15 cellular contexts compared by ENCODE assay signal in the genomic region with DNA sequence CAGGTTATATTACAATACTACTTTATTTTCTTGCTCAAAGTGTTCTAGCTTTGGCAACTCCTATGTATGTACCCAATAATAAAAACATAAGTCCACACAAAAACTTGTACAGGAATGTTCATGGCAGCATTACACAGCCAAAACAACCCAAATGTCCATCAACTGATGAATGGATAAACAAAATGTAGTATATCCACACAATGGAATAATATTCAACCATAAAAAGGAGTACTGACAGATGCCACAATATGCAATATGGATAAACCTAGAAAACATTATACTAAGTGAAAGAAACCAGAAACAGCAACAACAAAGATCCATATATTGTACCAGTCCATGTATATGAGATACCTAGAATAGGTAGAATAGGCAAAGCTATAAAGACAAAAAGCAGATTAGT. TPM values are rescaled to one million over a fixed set of nuclear protein-coding genes. Genes with fewer than 3 reads are reported as not detected.
DNase-seq lines count a peak whose midpoint lies in the region; ATAC-seq and TF ChIP-seq lines count a peak whose summit lies in the region.
"Had no signal": no experiment of that assay in that cellular context is flagged by ENCODE, and none has a peak within 500 bp of the region (broad histone marks: within the 10 kb centered on the region; RNA-seq: fewer than 3 reads in every experiment).

No MANE protein-coding gene starts in this region.

- H3K27ac ChIP-seq in SK-N-MC, result peak overlapping the region; percentile 19; the same call in 1 of the 2 replicates
- H3K27ac ChIP-seq: C4-2B had no signal

- peaks cover 62% of the 10 kb centered on the region for H3K36me3 ChIP-seq in SK-N-MC (ENCODE audit: insufficient read depth, low read length)

- no peaks in the 10 kb centered on the region for H3K4me1 Mint-ChIP-seq in stimulated activated naive CD8-positive, alpha-beta T cell treated with anti-CD3 and anti-CD28 coated beads, Interleukin-15, amount 100 ng/mL, for 72 hours
- peaks cover 6% of the 10 kb centered on the region for H3K4me1 Mint-ChIP-seq in brain
- H3K4me1 Mint-ChIP-seq: IgD-negative memory B cell had no signal

- H3K27me3 Mint-ChIP-seq in stimulated activated naive CD8-positive, alpha-beta T cell treated with anti-CD3 and anti-CD28 coated beads, Interleukin-15, amount 100 ng/mL, for 72 hours, result no peaks in the 10 kb centered on the region
- H3K27me3 Mint-ChIP-seq in brain, result no peaks in the 10 kb centered on the region
- H3K27me3 Mint-ChIP-seq: CD4-positive, alpha-beta memory T cell; IgD-negative memory B cell had no signal

- DNase-seq in stimulated activated naive CD8-positive, alpha-beta T cell treated with anti-CD3 and anti-CD28 coated beads, Interleukin-15, amount 100 ng/mL, for 72 hours, result no peak
- no peak for DNase-seq in stimulated activated naive CD8-positive, alpha-beta T cell treated with anti-CD3 and anti-CD28 coated beads, Interleukin-15, Interleukin-2, amounts not matched to agents 100 U/mL and 50 U/mL, for 24 hours
- DNase-seq in SK-N-MC (ENCODE audit: low read depth, low spot score) (no peak), erythroblast (lab: John Stamatoyannopoulos, UW) (no peak)
- DNase-seq: BE2C; CD4-positive, alpha-beta memory T cell; COR-L47; DMS53; HCEC 1CT; KG1 had no signal

- no peak overlapping the region for H3K4me3 ChIP-seq in SK-N-MC

- TF ChIP-seq CTCF in brain (conservative IDR thresholded peaks at IDR 0.05), result no peak

- peaks cover 70% of the 10 kb centered on the region for H3K36me3 Mint-ChIP-seq in brain

- H3K4me3 Mint-ChIP-seq in stimulated activated naive CD8-positive, alpha-beta T cell treated with anti-CD3 and anti-CD28 coated beads, Interleukin-15, amount 100 ng/mL, for 72 hours, result no peak overlapping the region
- no peak overlapping the region for H3K4me3 Mint-ChIP-seq in brain
- H3K4me3 Mint-ChIP-seq: CD4-positive, alpha-beta memory T cell had no signal

- H3K9me3 Mint-ChIP-seq in stimulated activated naive CD8-positive, alpha-beta T cell treated with anti-CD3 and anti-CD28 coated beads, Interleukin-15, amount 100 ng/mL, for 72 hours, result no peaks in the 10 kb centered on the region
- H3K9me3 Mint-ChIP-seq in brain, result no peaks in the 10 kb centered on the region
- H3K9me3 Mint-ChIP-seq: CD4-positive, alpha-beta memory T cell; IgD-negative memory B cell had no signal

- no peak for TF ChIP-seq POLR2A in erythroblast (IDR thresholded peaks at IDR 0.05; ENCODE audit: low read length)

- no peak overlapping the region for H3K9ac ChIP-seq in SK-N-MC (ENCODE audit: insufficient read length)

- no peak for ATAC-seq in stimulated activated naive CD8-positive, alpha-beta T cell treated with anti-CD3 and anti-CD28 coated beads, Interleukin-15, amount 100 ng/mL, for 72 hours
- ATAC-seq in stimulated activated naive CD8-positive, alpha-beta T cell treated with anti-CD3 and anti-CD28 coated beads, Interleukin-15, Interleukin-2, amounts not matched to agents 100 U/mL and 50 U/mL, for 24 hours, result no peak
- ATAC-seq in HG03520 (IDR thresholded peaks at IDR 0.05; ENCODE audit: unreplicated experiment) (no peak), HG02870 (IDR thresholded peaks at IDR 0.05; ENCODE audit: unreplicated experiment) (no peak)

- H3K9me3 ChIP-seq in SK-N-MC (ENCODE audit: low read depth, low read length), result no peaks in the 10 kb centered on the region
- H3K9me3 ChIP-seq: BE2C had no signal

- H3K27ac Mint-ChIP-seq in stimulated activated naive CD8-positive, alpha-beta T cell treated with anti-CD3 and anti-CD28 coated beads, Interleukin-15, amount 100 ng/mL, for 72 hours, result peak overlapping the region; percentile 28 to 86
- H3K27ac Mint-ChIP-seq in brain, result peak overlapping the region in 3 of 5 experiments; percentile 36 to 80 (median 39)
- H3K27ac Mint-ChIP-seq: IgD-negative memory B cell had no signal

RNA-seq across cellular contexts. Expression of gene PPA1, which starts 21.0 kb away (rescaled TPM):
- 127 TPM for polyA plus RNA-seq in brain (ENCODE audit: insufficient read depth, low read depth, low replicate concordance)

RNA-seq across cellular contexts. Expression of gene SAR1A, which starts 42.0 kb away (rescaled TPM):
- polyA plus RNA-seq in brain (ENCODE audit: insufficient read depth, low read depth, low replicate concordance), result 28.8 TPM
